In the genomic region with DNA sequence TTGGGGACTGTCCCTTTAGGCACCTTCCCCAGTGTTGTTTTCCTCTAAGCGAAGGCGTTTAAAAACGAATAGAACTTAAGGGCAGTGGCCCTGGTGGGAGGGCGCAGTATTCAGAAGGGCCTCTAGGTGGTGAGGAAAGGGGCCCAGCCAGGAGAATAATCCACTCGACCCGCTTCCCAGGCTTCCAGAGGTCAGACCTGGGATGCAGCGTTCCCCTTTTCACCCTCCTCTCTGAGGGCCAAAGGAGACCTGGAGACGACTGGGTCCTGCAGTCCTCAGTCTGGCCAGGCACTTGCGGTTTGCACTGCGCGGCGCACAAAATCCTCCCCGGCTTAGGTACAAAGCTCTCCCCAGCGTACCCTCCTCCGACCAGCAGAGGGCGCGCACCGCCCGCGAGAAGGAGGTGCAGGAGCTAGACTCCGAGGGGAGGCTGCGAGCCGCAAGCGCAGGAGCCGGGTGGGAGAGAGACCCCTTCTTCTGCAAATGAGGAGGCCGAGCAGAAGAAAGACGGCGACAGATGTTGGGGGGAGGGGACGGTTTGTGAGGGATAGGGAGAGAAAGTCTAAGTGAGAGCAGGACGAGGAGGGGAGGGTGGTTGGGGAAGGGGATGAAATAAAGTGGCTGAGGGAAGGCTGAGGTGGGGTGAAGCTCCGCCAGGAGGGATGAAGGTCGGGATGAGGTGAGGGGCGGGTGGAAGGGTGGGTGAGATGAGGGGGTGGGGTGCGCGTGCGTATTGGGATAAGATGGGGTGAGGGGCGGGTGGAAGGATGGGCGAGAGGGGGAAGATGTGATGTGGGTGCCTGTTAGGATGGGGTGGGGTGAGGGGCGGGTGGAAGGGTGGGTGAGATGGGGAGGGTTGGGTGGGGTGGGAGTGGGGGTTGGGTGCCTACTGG, we compare ENCODE assay signal across 8 cellular contexts. TPM values are rescaled to one million over a fixed set of nuclear protein-coding genes. Genes with fewer than 3 reads are reported as not detected.
DNase-seq lines count a peak whose midpoint lies in the region; ATAC-seq and TF ChIP-seq lines count a peak whose summit lies in the region.

No MANE protein-coding gene starts in this region.

- peak overlapping the region; percentile 88 for H3K4me2 ChIP-seq in fibroblast of lung (ENCODE audit: extremely low read depth, insufficient read depth, low read length)

- H3K4me3 ChIP-seq in Panc1 (ENCODE audit: low read depth in 2 of 2, low read length in 2 of 2) (peak overlapping the region; percentile 33 to 49), fibroblast of lung (replicated peaks in 1 of 4; ENCODE audit: control extremely low read depth in 1 of 4, insufficient read depth in 1 of 4, low read depth in 3 of 4, low read length in 4 of 4) (peak overlapping the region in 3 of 4 experiments; percentile 10 to 26 (median 25))

- H2AFZ ChIP-seq in fibroblast of lung (ENCODE audit: low read length): peak overlapping the region; percentile 84

- peak; percentile 98 for TF ChIP-seq CTCF in Panc1 (IDR thresholded peaks at IDR 0.05)
- peak; percentile 73 to 78 for TF ChIP-seq CTCF in fibroblast of lung (conservative IDR thresholded peaks at IDR 0.05 in 1 of 2, IDR thresholded peaks at IDR 0.05 in 1 of 2; ENCODE audit: low read depth in 1 of 2, low read length in 2 of 2)
- peak; percentile 96 for TF ChIP-seq CTCF in nephron progenitor cell (IDR thresholded peaks at IDR 0.05)

- CTCF ChIA-PET in Panc1 (lab: Charles Lee): interaction anchor here (0.5 to 2.5 kb wide), 20 partner anchors 13 to 273 kb away, joined by 3 to 20 read pairs (median 5); partner anchors contain the start of gene CDK5R2

- H3K4me1 ChIP-seq in Panc1 (ENCODE audit: control insufficient read depth, insufficient read depth, low read length): peaks cover 12% of the 10 kb centered on the region
- no peaks in the 10 kb centered on the region for H3K4me1 ChIP-seq in fibroblast of lung (ENCODE audit: control insufficient read depth, extremely low read depth, insufficient read depth, low read length)

- BruUV-seq in Panc1 (replicated peaks; lab: Mats Ljungman, UMichigan): no TSS peak

- H3K36me3 ChIP-seq in Panc1 (ENCODE audit: control insufficient read depth, insufficient read depth, low read length) (no peaks in the 10 kb centered on the region), fibroblast of lung (ENCODE audit: control insufficient read depth, insufficient read depth, low read length) (no peaks in the 10 kb centered on the region)

- H3K27ac ChIP-seq in Panc1 (ENCODE audit: low read length) (no peak overlapping the region), fibroblast of lung (ENCODE audit: insufficient read depth, low read length) (no peak overlapping the region)

- POLR2A ChIA-PET in Panc1 (lab: Charles Lee): no interaction called here

- H3K27me3 ChIP-seq in Panc1 (ENCODE audit: control insufficient read depth, insufficient read depth, low read length) (peaks cover 12% of the 10 kb centered on the region; the same call in 1 of the 2 replicates), fibroblast of lung (ENCODE audit: control insufficient read depth, insufficient read depth, low read length) (peaks cover 45% of the 10 kb centered on the region)

- H3K36me3 Mint-ChIP-seq in activated T-cell treated with anti-CD3 and anti-CD28 coated beads, Interleukin-2, amount 50 U/mL, for 72 hours (ENCODE audit: insufficient read depth in 2 of 2): no peaks in the 10 kb centered on the region
- H3K36me3 Mint-ChIP-seq in nephron progenitor cell (ENCODE audit: low read depth): no peaks in the 10 kb centered on the region
- no peaks in the 10 kb centered on the region for H3K36me3 Mint-ChIP-seq in stimulated activated naive CD8-positive, alpha-beta T cell treated with anti-CD3 and anti-CD28 coated beads, Interleukin-15, Interleukin-2, amounts not matched to agents 100 ng/mL and 50 ng/mL, for 24 hours (ENCODE audit: low read depth)

- DNase-seq in DMS79 treated with DMSO at 0.1 percent for 48 hours (lab: John Stamatoyannopoulos, UW): peak; percentile 84
- DNase-seq in KG1 (lab: John Stamatoyannopoulos, UW): peak; percentile 88
- peak; percentile 54 for DNase-seq in Panc1 (ENCODE audit: low read depth, low spot score)
- peak; percentile 90 for DNase-seq in activated T-cell treated with anti-CD3 and anti-CD28 coated beads, Interleukin-2, amount 50 U/mL, for 72 hours
- peak; percentile 66 to 71 for DNase-seq in fibroblast of lung (ENCODE audit: low read depth in 2 of 2)
- DNase-seq in nephron progenitor cell: peak; percentile 94

- H3K4me3 Mint-ChIP-seq in activated T-cell treated with anti-CD3 and anti-CD28 coated beads, Interleukin-2, amount 50 U/mL, for 72 hours: peak overlapping the region; percentile 88 to 93
- peak overlapping the region; percentile 49 for H3K4me3 Mint-ChIP-seq in nephron progenitor cell
- peak overlapping the region; percentile 70 for H3K4me3 Mint-ChIP-seq in stimulated activated naive CD8-positive, alpha-beta T cell treated with anti-CD3 and anti-CD28 coated beads, Interleukin-15, Interleukin-2, amounts not matched to agents 100 ng/mL and 50 ng/mL, for 24 hours

- H3K9me3 ChIP-seq in Panc1 (ENCODE audit: control insufficient read depth, insufficient read depth, low read depth, low read length): no peaks in the 10 kb centered on the region
- H3K9me3 ChIP-seq in fibroblast of lung (ENCODE audit: control insufficient read depth, insufficient read depth, low read depth, low read length): no peaks in the 10 kb centered on the region

- no peaks in the 10 kb centered on the region for H4K20me1 ChIP-seq in fibroblast of lung (ENCODE audit: control insufficient read depth, extremely low read depth, insufficient read depth, low read length)

- H3K9ac ChIP-seq in fibroblast of lung (ENCODE audit: insufficient read depth, low read length): no peak overlapping the region

- no peaks in the 10 kb centered on the region for H3K79me2 ChIP-seq in fibroblast of lung (ENCODE audit: control insufficient read depth, insufficient read depth, low read length)

- peaks cover 73% of the 10 kb centered on the region for H3K27me3 Mint-ChIP-seq in activated T-cell treated with anti-CD3 and anti-CD28 coated beads, Interleukin-2, amount 50 U/mL, for 72 hours (ENCODE audit: low read depth)
- peaks cover 99% of the 10 kb centered on the region for H3K27me3 Mint-ChIP-seq in nephron progenitor cell (ENCODE audit: low read depth, poor library complexity)
- H3K27me3 Mint-ChIP-seq in stimulated activated naive CD8-positive, alpha-beta T cell treated with anti-CD3 and anti-CD28 coated beads, Interleukin-15, Interleukin-2, amounts not matched to agents 100 ng/mL and 50 ng/mL, for 24 hours: peaks cover 77% of the 10 kb centered on the region

- no peak overlapping the region for H3K27ac Mint-ChIP-seq in activated T-cell treated with anti-CD3 and anti-CD28 coated beads, Interleukin-2, amount 50 U/mL, for 72 hours
- H3K27ac Mint-ChIP-seq in nephron progenitor cell: no peak overlapping the region
- no peak overlapping the region for H3K27ac Mint-ChIP-seq in stimulated activated naive CD8-positive, alpha-beta T cell treated with anti-CD3 and anti-CD28 coated beads, Interleukin-15, Interleukin-2, amounts not matched to agents 100 ng/mL and 50 ng/mL, for 24 hours

- H3K4me1 Mint-ChIP-seq in activated T-cell treated with anti-CD3 and anti-CD28 coated beads, Interleukin-2, amount 50 U/mL, for 72 hours (ENCODE audit: low read depth): peaks cover 31% of the 10 kb centered on the region
- H3K4me1 Mint-ChIP-seq in nephron progenitor cell: peaks cover 11% of the 10 kb centered on the region
- H3K4me1 Mint-ChIP-seq in stimulated activated naive CD8-positive, alpha-beta T cell treated with anti-CD3 and anti-CD28 coated beads, Interleukin-15, Interleukin-2, amounts not matched to agents 100 ng/mL and 50 ng/mL, for 24 hours (ENCODE audit: low read depth): peaks cover 32% of the 10 kb centered on the region

- no peaks in the 10 kb centered on the region for H3K9me3 Mint-ChIP-seq in activated T-cell treated with anti-CD3 and anti-CD28 coated beads, Interleukin-2, amount 50 U/mL, for 72 hours
- no peaks in the 10 kb centered on the region for H3K9me3 Mint-ChIP-seq in nephron progenitor cell
- no peaks in the 10 kb centered on the region for H3K9me3 Mint-ChIP-seq in stimulated activated naive CD8-positive, alpha-beta T cell treated with anti-CD3 and anti-CD28 coated beads, Interleukin-15, Interleukin-2, amounts not matched to agents 100 ng/mL and 50 ng/mL, for 24 hours

- ATAC-seq in GM21717 (IDR thresholded peaks at IDR 0.05; ENCODE audit: unreplicated experiment) (peak; percentile 86), Panc1 (peak; percentile 89)
- ATAC-seq in activated T-cell treated with anti-CD3 and anti-CD28 coated beads, Interleukin-2, amount 50 U/mL, for 72 hours (replicated peaks in 1 of 2): peak; percentile 92

- intact Hi-C loops in Panc1 (cut with micrococcal nuclease; ENCODE audit: unreplicated experiment): loop anchor here (5.0 kb wide), 1 partner anchor 128 kb away; no protein-coding TSS in a partner anchor

- in situ Hi-C loops in Panc1 (cut with HindIII; ENCODE audit: low pct_unique_long_range_greater_than_20kb, low sequenced_read_pairs): no loop called here

RNA-seq across cellular contexts. Expression of gene FEV, which starts 4.9 kb away (rescaled TPM):
- total RNA-seq in Panc1 (2021; ENCODE audit: unreplicated experiment): not detected
- not detected for polyA plus RNA-seq in Panc1 (2012; ENCODE audit: insufficient read length)
- not detected for total RNA-seq in activated T-cell treated with anti-CD3 and anti-CD28 coated beads, Interleukin-2, amount 50 U/mL, for 72 hours
- total RNA-seq in fibroblast of lung: not detected in 2 replicates
- polyA plus RNA-seq in fibroblast of lung: not detected in 2 replicates
- polyA plus RNA-seq in fibroblast of lung (2012): not detected in 2 replicates
- polyA minus RNA-seq in fibroblast of lung (ENCODE audit: low replicate concordance): not detected in 2 replicates

RNA-seq across cellular contexts. Expression of gene CRYBA2, which starts 13.1 kb away (rescaled TPM):
- total RNA-seq in Panc1 (2021; ENCODE audit: unreplicated experiment): not detected
- polyA plus RNA-seq in Panc1 (2012; ENCODE audit: insufficient read length): not detected
- not detected for total RNA-seq in activated T-cell treated with anti-CD3 and anti-CD28 coated beads, Interleukin-2, amount 50 U/mL, for 72 hours
- total RNA-seq in fibroblast of lung: not detected in 2 replicates
- not detected in 2 replicates for polyA plus RNA-seq in fibroblast of lung
- polyA plus RNA-seq in fibroblast of lung (2012): not detected in 2 replicates
- not detected in 2 replicates for polyA minus RNA-seq in fibroblast of lung (ENCODE audit: low replicate concordance)

RNA-seq across cellular contexts. Expression of gene CDK5R2, which starts 20.6 kb away (rescaled TPM):
- total RNA-seq in Panc1 (2021; ENCODE audit: unreplicated experiment): 1.3 TPM
- 1.8 TPM for polyA plus RNA-seq in Panc1 (2012; ENCODE audit: insufficient read length)
- total RNA-seq in activated T-cell treated with anti-CD3 and anti-CD28 coated beads, Interleukin-2, amount 50 U/mL, for 72 hours: not detected
- total RNA-seq in fibroblast of lung: under 0.01 and 0.17 TPM in 2 replicates
- polyA plus RNA-seq in fibroblast of lung: 0.02 and 0.05 TPM in 2 replicates
- polyA plus RNA-seq in fibroblast of lung (2012): 0.12 TPM in 1 of 2 replicates, not detected in the other
- polyA minus RNA-seq in fibroblast of lung (ENCODE audit: low replicate concordance): 0.33 and 0.63 TPM in 2 replicates
